Comparison of ENCODE assay signal across 2 cellular contexts in genomic region chr3:43621406-43621973, GRCh38.
TF ChIP-seq lines count a peak whose summit lies in the region.

No MANE protein-coding gene starts in this region.

TF ChIP-seq in Ishikawa, 13 proteins besides CTCF, POLR2A, EP300 and RAD21 (continued from another document):
- 0 out of 2 replicates have a peak, but pooled peaks have one; percentile 64 for TF ChIP-seq ZBTB7A (IDR thresholded peaks at IDR 0.05; ENCODE audit: low read depth)
- TF ChIP-seq USF1 (IDR thresholded peaks at IDR 0.05) = no peak
TF ChIP-seq in Ishikawa: peak in this region for 2.

TF ChIP-seq in HepG2, 621 proteins besides CTCF, POLR2A, EP300 and RAD21 (continued from another document and continues in another):
- TF ChIP-seq ZFP91 (CRISPR knock-in tag; IDR thresholded peaks at IDR 0.05; ENCODE audit: borderline replicate concordance) = peak; percentile 69; the same call in 1 of the 2 replicates
- 0 out of 2 replicates have a peak, but pooled peaks have one; percentile 55 for TF ChIP-seq ZFP82 (CRISPR knock-in tag; IDR thresholded peaks at IDR 0.05; ENCODE audit: borderline replicate concordance)
- no peak for TF ChIP-seq FOXK1 (CRISPR knock-in tag; IDR thresholded peaks at IDR 0.05; ENCODE audit: borderline replicate concordance, low read depth)
- no peak; the same call in 1 of the 2 replicates for TF ChIP-seq MXD1 (CRISPR knock-in tag; IDR thresholded peaks at IDR 0.05)
- TF ChIP-seq ZNF530 (CRISPR knock-in tag; IDR thresholded peaks at IDR 0.05; ENCODE audit: low read depth) = no peak
- no peak for TF ChIP-seq ATF1 (CRISPR knock-in tag; IDR thresholded peaks at IDR 0.05)
- TF ChIP-seq PITX1 (CRISPR knock-in tag; IDR thresholded peaks at IDR 0.05) = no peak
- no peak for TF ChIP-seq ZNF703 (CRISPR knock-in tag; IDR thresholded peaks at IDR 0.05; ENCODE audit: borderline replicate concordance)
- TF ChIP-seq SALL2 (CRISPR knock-in tag; IDR thresholded peaks at IDR 0.05) = no peak
- no peak for TF ChIP-seq ZNF558 (CRISPR knock-in tag; IDR thresholded peaks at IDR 0.05; ENCODE audit: borderline replicate concordance)
- no peak for TF ChIP-seq CENPBD1 (CRISPR knock-in tag; IDR thresholded peaks at IDR 0.05; ENCODE audit: borderline replicate concordance, low read depth)
- no peak for TF ChIP-seq ZNF503 (CRISPR knock-in tag; IDR thresholded peaks at IDR 0.05)
- no peak for TF ChIP-seq LCORL (IDR thresholded peaks at IDR 0.05)
- TF ChIP-seq LCORL (CRISPR knock-in tag; IDR thresholded peaks at IDR 0.05) = peak; percentile 32; the same call in 1 of the 2 replicates
- TF ChIP-seq ARID5B (CRISPR knock-in tag; IDR thresholded peaks at IDR 0.05) = no peak
- no peak for TF ChIP-seq HMG20A (CRISPR knock-in tag; IDR thresholded peaks at IDR 0.05; ENCODE audit: borderline replicate concordance)
- TF ChIP-seq ZNF121 (CRISPR knock-in tag; IDR thresholded peaks at IDR 0.05) = peak; percentile 43; the same call in 1 of the 2 replicates
- no peak for TF ChIP-seq XRCC5 (optimal IDR thresholded peaks at IDR 0.05; ENCODE audit: low read length)
- TF ChIP-seq ZNF382 (CRISPR knock-in tag; IDR thresholded peaks at IDR 0.05; ENCODE audit: borderline replicate concordance) = no peak
- TF ChIP-seq DZIP1 (CRISPR knock-in tag; IDR thresholded peaks at IDR 0.05) = 0 out of 2 replicates have a peak, but pooled peaks have one; percentile 49
- no peak for TF ChIP-seq ZNF142 (CRISPR knock-in tag; IDR thresholded peaks at IDR 0.05)
- TF ChIP-seq CENPT (CRISPR knock-in tag; IDR thresholded peaks at IDR 0.05; ENCODE audit: low read depth) = no peak
- TF ChIP-seq ZNF710 (CRISPR knock-in tag; IDR thresholded peaks at IDR 0.05; ENCODE audit: borderline replicate concordance) = no peak
- TF ChIP-seq PTBP1 (IDR thresholded peaks at IDR 0.05; ENCODE audit: low read depth, low read length, poor library complexity, severe bottlenecking) = peak; percentile 27
- TF ChIP-seq SRY (CRISPR knock-in tag; IDR thresholded peaks at IDR 0.05) = 0 out of 2 replicates have a peak, but pooled peaks have one; percentile 48
- TF ChIP-seq HNRNPK (IDR thresholded peaks at IDR 0.05; ENCODE audit: low read depth, low read length, poor library complexity, severe bottlenecking) = peak; percentile 92
- TF ChIP-seq PATZ1 (CRISPR knock-in tag; IDR thresholded peaks at IDR 0.05) = peak; percentile 80; the same call in 1 of the 2 replicates
- no peak for TF ChIP-seq EEA1 (CRISPR knock-in tag; IDR thresholded peaks at IDR 0.05; ENCODE audit: borderline replicate concordance)
- no peak for TF ChIP-seq ZBTB44 (CRISPR knock-in tag; IDR thresholded peaks at IDR 0.05)
- TF ChIP-seq TAF1 (CRISPR knock-in tag; IDR thresholded peaks at IDR 0.05) = peak; percentile 34; the same call in 1 of the 2 replicates
